ENCODE assay signal across 19 cellular contexts in genomic region chr4:37607018-37607417, GRCh38.
"Had no signal": no experiment of that assay in that cellular context is flagged by ENCODE, and none has a peak within 500 bp of the region (broad histone marks: within the 10 kb centered on the region; RNA-seq: fewer than 3 reads in every experiment).

No MANE protein-coding gene starts in this region.

- H3K9me3 ChIP-seq: SK-N-SH had no signal

- DNase-seq: Kasumi-1, MM.1S, NCI-H1092 treated with DMSO at 0.1 percent for 48 hours, NCI-H1436, NCI-H187, NCI-H2029, NCI-H2081 treated with DMSO at 0.1 percent for 48 hours, NCI-H2171, NCI-H226, NCI-H446, NCI-H510A, NCI-H524 treated with DMSO at 0.1 percent for 48 hours, NCI-H69, NCI-H774, SHP77, SK-N-SH, SW 1271 had no signal

- H3K4me3 ChIP-seq: K562 had no signal

- H3K27me3 Mint-ChIP-seq: IgD-negative memory B cell had no signal

- ATAC-seq: K562 had no signal

- H3K36me3 Mint-ChIP-seq: IgD-negative memory B cell had no signal

- H3K27ac Mint-ChIP-seq: IgD-negative memory B cell had no signal
